8 cellular contexts compared by ENCODE assay signal in genomic region chr1:226062558-226063361, GRCh38. TPM values are rescaled to one million over a fixed set of nuclear protein-coding genes. Genes with fewer than 3 reads are reported as not detected.
DNase-seq lines count a peak whose midpoint lies in the region; ATAC-seq and TF ChIP-seq lines count a peak whose summit lies in the region.

Gene H3-3A, plus strand, starts transcription at chr1:226062716. Its CDS starts 1,636 bp downstream, at chr1:226064352.

- no peaks in the 10 kb centered on the region for H3K9me3 ChIP-seq in prostate gland

- H3K4me1 ChIP-seq in prostate gland (replicated peaks): peaks cover 4% of the 10 kb centered on the region

- intact Hi-C loops in T-helper 1 cell treated with Interleukin-12 subunit alpha and Interleukin-12 subunit beta and Interleukin-4 antibody, amounts not matched to agents 30 ng/mL and 1 ng/mL, for 36 hours (cut with micrococcal nuclease): loop anchor here (1.0 to 5.0 kb wide), 14 partner anchors 63 to 1880 kb away; partner anchors contain the start of genes ACBD3, DEGS1, JMJD4 and LBR
- intact Hi-C loops in left cardiac atrium (cut with DNase I) (loop anchor here in 1 of 2 donors (1.0 kb wide), 1 partner anchor 48 kb away; no protein-coding TSS in a partner anchor), prostate gland (cut with DNase I) (loop anchor here (10.0 kb wide), 1 partner anchor 638 kb away; the partner anchor contains the start of gene LBR)

- H3K27me3 ChIP-seq in prostate gland (replicated peaks; ENCODE audit: insufficient read depth): no peaks in the 10 kb centered on the region

- TF ChIP-seq POLR2A in GM15510 (IDR thresholded peaks at IDR 0.05; ENCODE audit: borderline replicate concordance, extremely low read depth, insufficient read length) (peak; percentile 95), prostate gland (IDR thresholded peaks at IDR 0.05) (peak; percentile 98)

- peak; percentile 65 for ATAC-seq in HG02884 (IDR thresholded peaks at IDR 0.05; ENCODE audit: unreplicated experiment)
- ATAC-seq in left cardiac atrium: peak; percentile 93

- TF ChIP-seq CTCF in prostate gland (IDR thresholded peaks at IDR 0.05): peak in 3 of 4 experiments; percentile 11 to 49 (median 43)

- peak within 1 kb of the TSS; percentile 84 to 90 for H3K4me3 ChIP-seq in prostate gland

- DNase-seq in NCI-H1694 (lab: John Stamatoyannopoulos, UW): peak; percentile 92
- peak; percentile 86 for DNase-seq in amniotic epithelial cell (ENCODE audit: low read depth)
- peak; percentile 99 for DNase-seq in left cardiac atrium
- peak; percentile 98 for DNase-seq in prostate gland (ENCODE audit: low spot score)
- DNase-seq in ureter (ENCODE audit: low spot score): peak; percentile 99

- WGBS in prostate gland: under 1% methylated on average over 33 of the region's 81 CpGs

- no peaks in the 10 kb centered on the region for H3K36me3 ChIP-seq in prostate gland

- peak within 1 kb of the TSS; percentile 99 to 100 for H3K27ac ChIP-seq in prostate gland

RNA-seq across cellular contexts. Expression of gene H3-3A, which starts in this region (rescaled TPM):
- total RNA-seq in T-helper 1 cell treated with Interleukin-12 subunit alpha and Interleukin-12 subunit beta and Interleukin-4 antibody, amounts not matched to agents 30 ng/mL and 1 ng/mL, for 36 hours: 483 and 492 TPM in 2 replicates
- 100 to 1,000 TPM; 285 to 316 TPM for total RNA-seq in left cardiac atrium
- total RNA-seq in prostate gland: 100 to 1,000 TPM; 400 to 481 TPM
- 501 TPM for total RNA-seq in ureter

Comparison
In these comparisons a context has a peak if more than half of its experiments do, and no peak if none do; other contexts are left out.
1. Peak in every context shown above with its lines: DNase-seq, ATAC-seq, H3K4me3 ChIP-seq and H3K27ac ChIP-seq.